Comparison of ENCODE assay signal across 24 cellular contexts in the genomic region with DNA sequence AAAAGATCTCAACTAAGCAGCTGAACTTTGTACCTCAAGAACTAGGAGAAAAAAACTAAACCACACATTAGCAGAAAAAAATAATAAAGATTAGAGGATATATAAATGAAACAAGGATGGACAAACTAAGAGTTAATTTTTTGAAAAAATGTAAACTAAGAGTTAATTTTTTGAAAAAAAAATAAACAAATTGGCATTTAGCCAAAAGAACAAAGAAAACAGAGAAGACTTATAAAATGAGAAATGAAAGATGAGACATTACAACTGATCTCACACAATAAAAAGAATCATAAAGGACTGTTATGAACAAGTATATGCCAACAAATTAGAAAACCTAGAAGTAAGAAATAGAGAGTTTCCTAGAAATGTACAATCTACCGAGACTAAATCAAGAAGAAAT.
DNase-seq lines count a peak whose midpoint lies in the region; ATAC-seq, FAIRE-seq and TF ChIP-seq lines count a peak whose summit lies in the region.
"Had no signal": no experiment of that assay in that cellular context is flagged by ENCODE, and none has a peak within 500 bp of the region (broad histone marks: within the 10 kb centered on the region; RNA-seq: fewer than 3 reads in every experiment).

No MANE protein-coding gene starts in this region.

- no peaks in the 10 kb centered on the region for H4K20me1 ChIP-seq in HepG2 (ENCODE audit: insufficient read depth, low read length)
- H4K20me1 ChIP-seq: BLaER1 treated with 17β-estradiol and CSF1 and Interleukin-3, amounts not matched to agents 10 nM and 100 nM had no signal

- H3K36me3 ChIP-seq in HepG2 (replicated peaks in 1 of 2; ENCODE audit: control insufficient read depth in 1 of 2, insufficient read depth in 2 of 2, low read length in 2 of 2) (no peaks in the 10 kb centered on the region), right lobe of liver (no peaks in the 10 kb centered on the region), kidney (ENCODE audit: control insufficient read depth in 1 of 2, insufficient read depth in 2 of 2, low read length in 2 of 2) (no peaks in the 10 kb centered on the region)
- H3K36me3 ChIP-seq: BLaER1 treated with 17β-estradiol and CSF1 and Interleukin-3, amounts not matched to agents 10 nM and 100 nM had no signal

- H3K4me2 ChIP-seq in HepG2 (ENCODE audit: low read depth, low read length) = no peak overlapping the region
- H3K4me2 ChIP-seq: A549; BLaER1 treated with 17β-estradiol and CSF1 and Interleukin-3, amounts not matched to agents 10 nM and 100 nM had no signal

- H3K27ac ChIP-seq in HepG2 (ENCODE audit: extremely low read length, insufficient read depth, low read length) = no peak overlapping the region
- H3K27ac ChIP-seq in right lobe of liver = no peak overlapping the region
- no peak overlapping the region for H3K27ac ChIP-seq in kidney (ENCODE audit: low read depth in 2 of 2, low read length in 2 of 2)
- H3K27ac ChIP-seq: 22Rv1; A549; BLaER1 treated with 17β-estradiol and CSF1 and Interleukin-3, amounts not matched to agents 10 nM and 100 nM; C4-2B had no signal

- TF ChIP-seq POLR2A in HepG2 (IDR thresholded peaks at IDR 0.05; ENCODE audit: insufficient read depth in 1 of 2, low read depth in 2 of 2, low read length in 2 of 2) (no peak), right lobe of liver (IDR thresholded peaks at IDR 0.05) (no peak)

- H3K9ac ChIP-seq in HepG2 (ENCODE audit: insufficient read depth, low read depth, low read length) (no peak overlapping the region), kidney (ENCODE audit: low read length in 2 of 2) (no peak overlapping the region)
- H3K9ac ChIP-seq: BLaER1 treated with 17β-estradiol and CSF1 and Interleukin-3, amounts not matched to agents 10 nM and 100 nM had no signal

- WGBS in HepG2 (ENCODE audit: low lambda C conversion rate) = 3% methylated on average over 1 of the region's 1 CpG
- WGBS in right lobe of liver (ENCODE audit: insufficient coverage, low coverage, low lambda C conversion rate, missing lambda C conversion rate) = 75% methylated on average over 1 of the region's 1 CpG

- FAIRE-seq in HepG2 (lab: Jason Lieb, UNC) (no peak), endometrium (lab: Jason Lieb, UNC) (peak; percentile 60), kidney (lab: Jason Lieb, UNC) (peak; percentile 85)
- FAIRE-seq: A549, GM12878, GM12892, GM18507 had no signal

- peaks cover 85% of the 10 kb centered on the region for H3K9me3 ChIP-seq in HepG2 (ENCODE audit: low read length)
- H3K9me3 ChIP-seq in right lobe of liver = no peaks in the 10 kb centered on the region
- peaks cover 0 to 2% of the 10 kb centered on the region in 2 donors for H3K9me3 ChIP-seq in kidney (ENCODE audit: control insufficient read depth in 1 of 2, low read length in 2 of 2)
- H3K9me3 ChIP-seq: A549 had no signal

- no peak overlapping the region for H2AFZ ChIP-seq in HepG2 (ENCODE audit: low read length)

- no peak for TF ChIP-seq RAD21 in HepG2 (CRISPR knock-in tag; IDR thresholded peaks at IDR 0.05)

- TF ChIP-seq EP300 in HepG2 (IDR thresholded peaks at IDR 0.05; ENCODE audit: low read depth in 2 of 2, low read length in 2 of 2) (no peak), HepG2 (CRISPR knock-in tag; IDR thresholded peaks at IDR 0.05; ENCODE audit: borderline replicate concordance) (no peak)

- POLR2A ChIA-PET in HepG2 (lab: Yijun Ruan, JAX) = no interaction called here

- H3K4me3 ChIP-seq in HepG2 (replicated peaks in 1 of 3; ENCODE audit: insufficient read depth in 1 of 3, low read depth in 2 of 3, low read length in 3 of 3) (no peak overlapping the region), right lobe of liver (no peak overlapping the region), kidney (ENCODE audit: low read length in 2 of 2) (no peak overlapping the region)
- H3K4me3 ChIP-seq: A549; BLaER1 treated with 17β-estradiol and CSF1 and Interleukin-3, amounts not matched to agents 10 nM and 100 nM; GM12878 had no signal

- CTCF ChIA-PET in HepG2 (lab: Yijun Ruan, JAX; ENCODE audit: low intra/inter-chr PET ratio, low total read pairs) = no interaction called here

- H3K4me1 ChIP-seq in HepG2 (ENCODE audit: insufficient read depth, low read length) = no peaks in the 10 kb centered on the region
- H3K4me1 ChIP-seq in right lobe of liver = no peaks in the 10 kb centered on the region
- no peaks in the 10 kb centered on the region for H3K4me1 ChIP-seq in kidney (ENCODE audit: control insufficient read depth in 1 of 2, insufficient read depth in 1 of 2, low read depth in 1 of 2, low read length in 2 of 2)
- H3K4me1 ChIP-seq: A549; BLaER1 treated with 17β-estradiol and CSF1 and Interleukin-3, amounts not matched to agents 10 nM and 100 nM had no signal

- ATAC-seq in HepG2 = no peak
- ATAC-seq in right lobe of liver = no peak
- ATAC-seq in HG02970 (IDR thresholded peaks at IDR 0.05; ENCODE audit: low FRiP score, unreplicated experiment) = no peak
- ATAC-seq: A549; CD8-positive, alpha-beta T cell; GM12878 had no signal

- intact Hi-C loops in HepG2 (cut with micrococcal nuclease; ENCODE audit: unreplicated experiment) (no loop called here), right lobe of liver (cut with DNase I) (no loop called here), kidney (cut with DNase I) (no loop called here)

- TF ChIP-seq CTCF in HepG2 (CRISPR knock-in tag; IDR thresholded peaks at IDR 0.05) (no peak), right lobe of liver (IDR thresholded peaks at IDR 0.05) (no peak), kidney (IDR thresholded peaks at IDR 0.05; ENCODE audit: borderline replicate concordance, extremely low read depth, insufficient read depth) (no peak)

- H3K27me3 ChIP-seq in HepG2 (ENCODE audit: control insufficient read depth in 1 of 2, insufficient read depth in 2 of 2, low read length in 2 of 2) (no peaks in the 10 kb centered on the region; a peak in 1 of 5 replicates), right lobe of liver (no peaks in the 10 kb centered on the region)
- H3K27me3 ChIP-seq: BLaER1 treated with 17β-estradiol and CSF1 and Interleukin-3, amounts not matched to agents 10 nM and 100 nM had no signal

- no peaks in the 10 kb centered on the region for H3K79me2 ChIP-seq in HepG2 (ENCODE audit: insufficient read depth, low read length)

- in situ Hi-C loops in HepG2 (cut with HindIII; ENCODE audit: extremely low pct_ligation_motif_present, low pct_unique_long_range_greater_than_20kb) = no loop called here

- DNase-seq in HepG2 (ENCODE audit: low spot score) (no peak), right lobe of liver (no peak), kidney (no peak), A172 (ENCODE audit: low spot score) (no peak)
- no peak for DNase-seq in activated naive CD4-positive, alpha-beta T cell treated with Interleukin-2 at 50 U/mL for 16 hours
- DNase-seq: AML-193; CD4-positive, alpha-beta T cell; CD8-positive, alpha-beta T cell; DMS 273 treated with DMSO at 0.1 percent for 48 hours; DMS153; DMS53; DMS79; DND-41; EL; GDM1 had no signal

- BruUV-seq in HepG2 (replicated peaks; lab: Mats Ljungman, UMichigan) = no TSS peak

TF ChIP-seq in HepG2, 621 proteins besides CTCF, POLR2A, EP300 and RAD21:
- TF ChIP-seq PHF5A (CRISPR knock-in tag; IDR thresholded peaks at IDR 0.05; ENCODE audit: low read depth, unreplicated experiment) (no peak), SALL1 (CRISPR knock-in tag; IDR thresholded peaks at IDR 0.05) (no peak), NCOA2 (CRISPR knock-in tag; IDR thresholded peaks at IDR 0.05) (no peak), LCORL (IDR thresholded peaks at IDR 0.05) (peak; percentile 62; the same call in 1 of the 2 replicates), LCORL (CRISPR knock-in tag; IDR thresholded peaks at IDR 0.05) (no peak), ZNF333 (CRISPR knock-in tag; IDR thresholded peaks at IDR 0.05; ENCODE audit: borderline replicate concordance) (no peak), YEATS2 (CRISPR knock-in tag; IDR thresholded peaks at IDR 0.05; ENCODE audit: borderline replicate concordance) (no peak), ATF7 (IDR thresholded peaks at IDR 0.05) (no peak), ATF7 (CRISPR knock-in tag; IDR thresholded peaks at IDR 0.05) (no peak)
